In genomic region chr12:10982244-10982643, GRCh38 we compare ENCODE assay signal across 19 cellular contexts. TPM values are rescaled to one million over a fixed set of nuclear protein-coding genes. Genes with fewer than 3 reads are reported as not detected.
DNase-seq lines count a peak whose midpoint lies in the region; ATAC-seq and TF ChIP-seq lines count a peak whose summit lies in the region.
"Had no signal": no experiment of that assay in that cellular context is flagged by ENCODE, and none has a peak within 500 bp of the region (broad histone marks: within the 10 kb centered on the region; RNA-seq: fewer than 3 reads in every experiment).

No MANE protein-coding gene starts in this region.

- no peak for TF ChIP-seq CTCF in CD8-positive, alpha-beta T cell (IDR thresholded peaks at IDR 0.05)

- H2BK12ac ChIP-seq in mesenchymal stem cell (ENCODE audit: low read length in 2 of 2) = no peak overlapping the region

- no peaks in the 10 kb centered on the region for H3K36me3 Mint-ChIP-seq in CD8-positive, alpha-beta T cell

- H4K91ac ChIP-seq in mesenchymal stem cell (ENCODE audit: low read length) = no peak overlapping the region

- ATAC-seq in CD8-positive, alpha-beta T cell = peak; percentile 90
- no peak for ATAC-seq in HG02840 (IDR thresholded peaks at IDR 0.05; ENCODE audit: low FRiP score, unreplicated experiment)
- ATAC-seq: HepG2, right lobe of liver had no signal

- POLR2A ChIA-PET in CD8-positive, alpha-beta T cell (lab: Charles Lee) = interaction anchor here (1.0 to 1.3 kb wide), 2 partner anchors 17 to 73 kb away, joined by 3 to 4 read pairs; no protein-coding TSS in a partner anchor

- DNase-seq in CD1c-positive myeloid dendritic cell (ENCODE audit: extremely low spot score) = peak; percentile 24
- DNase-seq in CD8-positive, alpha-beta T cell = peak in 6 of 7 experiments; percentile 18 to 73 (median 36)
- peak; percentile 7 for DNase-seq in T-helper 9 cell
- DNase-seq in effector CD8-positive, alpha-beta T cell (lab: John Stamatoyannopoulos, UW) = peak; percentile 4
- no peak for DNase-seq in mesenchymal stem cell
- no peak for DNase-seq in NCI-H2107 treated with DMSO at 0.1 percent for 48 hours (lab: John Stamatoyannopoulos, UW; ENCODE audit: unreplicated experiment)
- DNase-seq: cortex of kidney, DMS79 treated with DMSO at 0.1 percent for 48 hours, islet precursor cell, NCI-H2029, NCI-H774, right lobe of liver, T1000 had no signal

- no peak overlapping the region for H2AK5ac ChIP-seq in mesenchymal stem cell (ENCODE audit: low read length, severe bottlenecking)

- H2BK15ac ChIP-seq in mesenchymal stem cell (ENCODE audit: low read depth, poor library complexity, severe bottlenecking) = no peak overlapping the region

- no peak overlapping the region for H3K18ac ChIP-seq in mesenchymal stem cell (ENCODE audit: low read depth in 1 of 2, low read length in 2 of 2)

- H3K79me1 ChIP-seq in mesenchymal stem cell (replicated peaks; ENCODE audit: low read length, poor library complexity, severe bottlenecking) = peaks cover 2% of the 10 kb centered on the region

- no peak overlapping the region for H2AFZ ChIP-seq in mesenchymal stem cell (ENCODE audit: low read depth, low read length)

- H2BK5ac ChIP-seq in mesenchymal stem cell (ENCODE audit: low read depth, low read length, poor library complexity, severe bottlenecking) = no peak overlapping the region

- no peaks in the 10 kb centered on the region for H3K27me3 ChIP-seq in CD8-positive, alpha-beta T cell (ENCODE audit: insufficient read depth, low read length)
- no peaks in the 10 kb centered on the region for H3K27me3 ChIP-seq in mesenchymal stem cell (ENCODE audit: control insufficient read depth in 1 of 2, insufficient read depth in 1 of 2, low read length in 2 of 2)
- H3K27me3 ChIP-seq: ascending aorta, right lobe of liver had no signal

- no peak overlapping the region for H4K8ac ChIP-seq in mesenchymal stem cell (ENCODE audit: low read length)

- CTCF ChIA-PET in CD8-positive, alpha-beta T cell (lab: Charles Lee) = no interaction called here

- H3K4me3 Mint-ChIP-seq in CD8-positive, alpha-beta T cell = peak overlapping the region; percentile 3

- H2BK120ac ChIP-seq in mesenchymal stem cell (ENCODE audit: low read depth, low read length) = no peak overlapping the region

- H3K27ac Mint-ChIP-seq in CD8-positive, alpha-beta T cell = no peak overlapping the region

- H3K27me3 Mint-ChIP-seq in CD8-positive, alpha-beta T cell (ENCODE audit: low read depth) = peaks cover 11% of the 10 kb centered on the region

- H3K9me3 Mint-ChIP-seq in CD8-positive, alpha-beta T cell = no peaks in the 10 kb centered on the region

- H3K9me3 ChIP-seq in CD8-positive, alpha-beta T cell (ENCODE audit: low read length) = no peaks in the 10 kb centered on the region
- no peaks in the 10 kb centered on the region for H3K9me3 ChIP-seq in mesenchymal stem cell (ENCODE audit: control insufficient read depth, low read length)
- H3K9me3 ChIP-seq: ascending aorta, HAP-1, right lobe of liver had no signal

- H3K4ac ChIP-seq in mesenchymal stem cell (ENCODE audit: low read depth in 1 of 2, low read length in 2 of 2) = no peak overlapping the region

- peaks cover 40% of the 10 kb centered on the region for H3K4me1 Mint-ChIP-seq in CD8-positive, alpha-beta T cell (ENCODE audit: low read depth)

- no peak overlapping the region for H3K23ac ChIP-seq in mesenchymal stem cell (ENCODE audit: low read length in 2 of 2)

- no peak overlapping the region for H3K4me3 ChIP-seq in CD8-positive, alpha-beta T cell (ENCODE audit: low read depth, low read length)
- H3K4me3 ChIP-seq in mesenchymal stem cell (ENCODE audit: insufficient read depth in 1 of 2, low read depth in 1 of 2, low read length in 2 of 2) = no peak overlapping the region
- H3K4me3 ChIP-seq: ascending aorta, HAP-1, right lobe of liver had no signal

- no peak overlapping the region for H3K9ac ChIP-seq in mesenchymal stem cell (ENCODE audit: low read length)

- H3K27ac ChIP-seq in CD8-positive, alpha-beta T cell (ENCODE audit: low read depth, low read length) = no peak overlapping the region
- H3K27ac ChIP-seq in mesenchymal stem cell (ENCODE audit: low read length, poor library complexity, severe bottlenecking) = no peak overlapping the region
- H3K27ac ChIP-seq: ascending aorta, right lobe of liver had no signal

- 100% methylated on average over 5 of the region's 5 CpGs for WGBS in mesenchymal stem cell

- H3K14ac ChIP-seq in mesenchymal stem cell (ENCODE audit: low read length in 2 of 2) = no peak overlapping the region

- no peaks in the 10 kb centered on the region for H3K36me3 ChIP-seq in CD8-positive, alpha-beta T cell (ENCODE audit: insufficient read depth, low read length)
- no peaks in the 10 kb centered on the region for H3K36me3 ChIP-seq in mesenchymal stem cell (ENCODE audit: control insufficient read depth in 1 of 2, insufficient read depth in 2 of 2, low read depth in 1 of 2, low read length in 2 of 2)
- H3K36me3 ChIP-seq: ascending aorta, HAP-1, right lobe of liver had no signal

- intact Hi-C loops in CD8-positive, alpha-beta T cell (cut with DNase I, micrococcal nuclease) = loop anchor here in 1 of 2 experiments (1.0 kb wide), 1 partner anchor 189 kb away; the partner anchor contains the start of gene SMIM10L1

- no peak overlapping the region for H3K4me2 ChIP-seq in mesenchymal stem cell (ENCODE audit: low read length, poor library complexity, severe bottlenecking)

- peaks cover 20% of the 10 kb centered on the region for H3K4me1 ChIP-seq in CD8-positive, alpha-beta T cell (ENCODE audit: insufficient read depth, low read length)
- no peaks in the 10 kb centered on the region for H3K4me1 ChIP-seq in mesenchymal stem cell (ENCODE audit: control insufficient read depth, insufficient read depth, low read depth, low read length)
- H3K4me1 ChIP-seq: ascending aorta, HAP-1, right lobe of liver had no signal

RNA-seq across cellular contexts. Expression of gene TAS2R50, which starts 4.5 kb away (rescaled TPM):
- not detected for total RNA-seq in CD8-positive, alpha-beta T cell
- not detected for polyA plus RNA-seq in mesenchymal stem cell (2013, experiment 1 of 2)
- polyA plus RNA-seq in mesenchymal stem cell (2013, experiment 2 of 2) = 0.04 TPM
- total RNA-seq: ascending aorta had no signal
- polyA plus RNA-seq: BJ, esophagus had no signal

RNA-seq across cellular contexts. Expression of gene TAS2R20, which starts 15.9 kb away (rescaled TPM):
- total RNA-seq in CD8-positive, alpha-beta T cell = under 1 TPM; 0.30 to 0.33 TPM
- 0.11 TPM for polyA plus RNA-seq in mesenchymal stem cell (2013, experiment 1 of 2)
- 0.07 TPM for polyA plus RNA-seq in mesenchymal stem cell (2013, experiment 2 of 2)

RNA-seq across cellular contexts. Expression of gene TAS2R19, which starts 40.2 kb away (rescaled TPM):
- under 1 TPM; 0.47 to 0.54 TPM for total RNA-seq in CD8-positive, alpha-beta T cell
- not detected for polyA plus RNA-seq in mesenchymal stem cell (2013, experiment 1 of 2)
- polyA plus RNA-seq in mesenchymal stem cell (2013, experiment 2 of 2) = not detected
- total RNA-seq: ascending aorta had no signal

RNA-seq across cellular contexts. Expression of gene TAS2R14, which starts 43.2 kb away (rescaled TPM):
- total RNA-seq in CD8-positive, alpha-beta T cell = under 1 TPM; 0.31 to 0.90 TPM
- 0.72 TPM for polyA plus RNA-seq in mesenchymal stem cell (2013, experiment 1 of 2)
- polyA plus RNA-seq in mesenchymal stem cell (2013, experiment 2 of 2) = 1.3 TPM
- total RNA-seq: ascending aorta had no signal

RNA-seq across cellular contexts. Expression of gene TAS2R31, which starts 49.0 kb away (rescaled TPM):
- total RNA-seq in CD8-positive, alpha-beta T cell = 1 to 10 TPM in 1 of 2 experiments, under 1 TPM in 1; 0.44 to 1.0 TPM
- polyA plus RNA-seq in mesenchymal stem cell (2013, experiment 1 of 2) = 0.19 TPM
- polyA plus RNA-seq in mesenchymal stem cell (2013, experiment 2 of 2) = 0.18 TPM
- total RNA-seq: ascending aorta had no signal

Comparison
In these comparisons a context has a peak if more than half of its experiments do, and no peak if none do; other contexts are left out.
1. DNase-seq: peak in CD1c-positive myeloid dendritic cell (single experiment), CD8-positive, alpha-beta T cell (6 of 7), T-helper 9 cell (single experiment) and effector CD8-positive, alpha-beta T cell (single experiment); none in mesenchymal stem cell (single experiment) and NCI-H2107 treated with DMSO at 0.1 percent for 48 hours (single experiment).